ENCODE assay signal across 8 cellular contexts in genomic region chr1:221712198-221712684, GRCh38. TPM values are rescaled to one million over a fixed set of nuclear protein-coding genes. Genes with fewer than 3 reads are reported as not detected.
DNase-seq lines count a peak whose midpoint lies in the region; ATAC-seq, FAIRE-seq and TF ChIP-seq lines count a peak whose summit lies in the region.

No MANE protein-coding gene starts in this region.

- peak; percentile 72 to 84; a peak in 3 of 4 replicates for TF ChIP-seq EP300 in GM12878 (IDR thresholded peaks at IDR 0.05; ENCODE audit: borderline replicate concordance in 1 of 2, control insufficient read depth in 1 of 2, low read depth in 2 of 2, low read length in 2 of 2)

- no peaks in the 10 kb centered on the region for H4K20me1 ChIP-seq in GM12878 (ENCODE audit: control insufficient read depth, insufficient read depth)

- H3K4me1 ChIP-seq in HEK293 (ENCODE audit: control insufficient read depth, insufficient read depth, low read length) (peaks cover 14% of the 10 kb centered on the region), GM12878 (ENCODE audit: control insufficient read depth, insufficient read depth, low read length) (peaks cover 56% of the 10 kb centered on the region)

- intact Hi-C loops in GM12878 (cut with micrococcal nuclease; ENCODE audit: unreplicated experiment): loop anchor here (2.0 kb wide), 1 partner anchor 31 kb away; the partner anchor contains the start of gene DUSP10

- peak; percentile 75 for FAIRE-seq in GM12878 (lab: Jason Lieb, UNC)

- in situ Hi-C loops in GM12878 (cut with MboI): no loop called here

- TF ChIP-seq RAD21 in GM12878 (IDR thresholded peaks at IDR 0.05; ENCODE audit: insufficient read depth, low read depth, low read length): no peak

- H3K27ac ChIP-seq in HEK293 (ENCODE audit: extremely low read depth, low read depth, low read length): no peak overlapping the region
- peak overlapping the region; percentile 58 for H3K27ac ChIP-seq in GM12878 (ENCODE audit: control insufficient read depth, insufficient read depth)

- ATAC-seq in GM18502 (IDR thresholded peaks at IDR 0.05; ENCODE audit: poor library complexity, unreplicated experiment) (peak; percentile 55), GM12878 (peak; percentile 61), omental fat pad (ENCODE audit: low FRiP score) (peak; percentile 64)

- TF ChIP-seq POLR2A in NB4 (IDR thresholded peaks at IDR 0.05; ENCODE audit: extremely low read depth, insufficient read length) (no peak), GM12878 (IDR thresholded peaks at IDR 0.05; ENCODE audit: low read depth, low read length) (no peak)

- 0% methylated on average over 1 of the region's 1 CpG for WGBS in GM12878 (ENCODE audit: insufficient coverage, insufficient replicate concordance, low lambda C conversion rate, missing lambda C conversion rate)

- CTCF ChIA-PET in HEK293 (lab: Yijun Ruan, JAX) (no interaction called here), GM12878 (lab: Yijun Ruan, JAX) (interaction anchor here (1.2 to 4.6 kb wide), 9 partner anchors 8 to 280 kb away, joined by 3 to 29 read pairs (median 8); partner anchors contain the start of gene DUSP10)

- DNase-seq in NB4 (ENCODE audit: low read depth): peak; percentile 80
- no peak for DNase-seq in GM12878 (ENCODE audit: low read depth, low spot score)
- no peak for DNase-seq in omental fat pad (ENCODE audit: low spot score)
- no peak for DNase-seq in DMS153 treated with DMSO at 0.1 percent for 48 hours (lab: John Stamatoyannopoulos, UW; ENCODE audit: unreplicated experiment)
- no peak for DNase-seq in NCI-H510A (lab: John Stamatoyannopoulos, UW)
- DNase-seq in 8988T: no peak

- H3K79me2 ChIP-seq in GM12878 (ENCODE audit: control insufficient read depth, insufficient read depth, low read length): peaks cover 94% of the 10 kb centered on the region

- H3K4me2 ChIP-seq in GM12878 (ENCODE audit: control insufficient read depth, insufficient read depth): peak overlapping the region; percentile 56

- RAD21 ChIA-PET in GM12878 (lab: Charles Lee; ENCODE audit: unreplicated experiment): interaction anchor here (0.7 to 10.7 kb wide), 12 partner anchors 10 to 169 kb away, joined by 3 to 235 read pairs (median 12); partner anchors contain the start of gene DUSP10

- POLR2A ChIA-PET in HEK293 (lab: Yijun Ruan, JAX) (interaction anchor here (1.3 kb wide), 1 partner anchor 30 kb away, joined by 3 read pairs; no protein-coding TSS in a partner anchor), GM12878 (lab: Charles Lee) (interaction anchor here (1.2 to 10.0 kb wide), 4 partner anchors 17 to 62 kb away, joined by 3 to 194 read pairs (median 32); partner anchors contain the start of gene DUSP10)

- H3K9me3 ChIP-seq in HEK293 (ENCODE audit: control insufficient read depth, insufficient read depth, low read depth, low read length) (no peaks in the 10 kb centered on the region), GM12878 (replicated peaks; ENCODE audit: control insufficient read depth, insufficient read depth, low read length) (no peaks in the 10 kb centered on the region)

- no peaks in the 10 kb centered on the region for H3K36me3 ChIP-seq in HEK293 (ENCODE audit: control insufficient read depth in 2 of 2, insufficient read depth in 1 of 2, low read length in 2 of 2)
- H3K36me3 ChIP-seq in GM12878 (ENCODE audit: control insufficient read depth in 2 of 2, insufficient read depth in 2 of 2, low read length in 1 of 2): peaks cover 7 to 11% of the 10 kb centered on the region in 2 experiments; a peak in 3 of 4 replicates

- no peak overlapping the region for H3K9ac ChIP-seq in GM12878 (ENCODE audit: control insufficient read depth, insufficient read depth, low read length)

- no peak overlapping the region for H3K4me3 ChIP-seq in HEK293 (ENCODE audit: low read depth, low read length)
- H3K4me3 ChIP-seq in NB4 (ENCODE audit: low read depth, low read length): no peak overlapping the region
- no peak overlapping the region for H3K4me3 ChIP-seq in GM12878

- H3K27me3 ChIP-seq in GM12878 (replicated peaks in 1 of 2; ENCODE audit: control insufficient read depth in 2 of 2, insufficient read depth in 2 of 2, low read length in 1 of 2): no peaks in the 10 kb centered on the region

- H2AFZ ChIP-seq in GM12878 (ENCODE audit: control insufficient read depth, low read depth, low read length): no peak overlapping the region; the same call in 1 of the 2 replicates

- SMC1A ChIA-PET in GM12878 (lab: Charles Lee; ENCODE audit: uncharacterized antibody, unreplicated experiment): interaction anchor here (0.8 to 11.4 kb wide), 9 partner anchors 12 to 67 kb away, joined by 3 to 292 read pairs (median 9); partner anchors contain the start of gene DUSP10

- BruUV-seq in GM12878 (replicated peaks; lab: Mats Ljungman, UMichigan): no TSS peak

- TF ChIP-seq CTCF in HEK293 (tag by site-specific recombination; IDR thresholded peaks at IDR 0.05): no peak
- TF ChIP-seq CTCF in NB4 (IDR thresholded peaks at IDR 0.05; ENCODE audit: low read depth, low read length): no peak
- no peak for TF ChIP-seq CTCF in GM12878 (IDR thresholded peaks at IDR 0.05 in 2 of 3, conservative IDR thresholded peaks at IDR 0.05 in 1 of 3; ENCODE audit: control insufficient read depth in 2 of 3, extremely low read depth in 1 of 3, insufficient read depth in 1 of 3, low read depth in 3 of 3, low read length in 3 of 3)
- no peak for TF ChIP-seq CTCF in omental fat pad (IDR thresholded peaks at IDR 0.05)

TF ChIP-seq in HEK293, 187 proteins besides CTCF, POLR2A, EP300 and RAD21 (continues in another document):
- TF ChIP-seq ZNF426 (tag by site-specific recombination; IDR thresholded peaks at IDR 0.05): no peak
- no peak for TF ChIP-seq ZNF311 (tag by site-specific recombination; IDR thresholded peaks at IDR 0.05; ENCODE audit: borderline replicate concordance)
- no peak for TF ChIP-seq MEIS1 (CRISPR knock-in tag; IDR thresholded peaks at IDR 0.05; ENCODE audit: borderline replicate concordance)
- TF ChIP-seq ZNF549 (tag by site-specific recombination; IDR thresholded peaks at IDR 0.05): no peak
- TF ChIP-seq ZNF629 (tag by site-specific recombination; IDR thresholded peaks at IDR 0.05): peak; percentile 50; the same call in 1 of the 2 replicates
- TF ChIP-seq ZNF362 (tag by site-specific recombination; IDR thresholded peaks at IDR 0.05): no peak
- no peak for TF ChIP-seq ZNF747 (tag by site-specific recombination; IDR thresholded peaks at IDR 0.05)
- no peak for TF ChIP-seq ZNF132 (tag by site-specific recombination; IDR thresholded peaks at IDR 0.05; ENCODE audit: borderline replicate concordance)
- TF ChIP-seq WT1 (tag by site-specific recombination; IDR thresholded peaks at IDR 0.05): 0 out of 2 replicates have a peak, but pooled peaks have one; percentile 24

TF ChIP-seq in GM12878, 131 proteins besides CTCF, POLR2A, EP300 and RAD21 (continues in another document):
- no peak for TF ChIP-seq ASH2L (IDR thresholded peaks at IDR 0.05; ENCODE audit: borderline replicate concordance, low read depth)
- no peak for TF ChIP-seq YBX1 (IDR thresholded peaks at IDR 0.05)
- no peak for TF ChIP-seq NR2C2 (IDR thresholded peaks at IDR 0.05; ENCODE audit: borderline replicate concordance, control insufficient read depth, insufficient read length, low read depth)
- TF ChIP-seq ZBED1 (IDR thresholded peaks at IDR 0.05; ENCODE audit: borderline replicate concordance): peak; percentile 61; the same call in 1 of the 2 replicates
- TF ChIP-seq RELB (IDR thresholded peaks at IDR 0.05; ENCODE audit: low read depth): peak; percentile 42; the same call in 1 of the 2 replicates
- no peak for TF ChIP-seq EGR1 (IDR thresholded peaks at IDR 0.05; ENCODE audit: borderline replicate concordance in 1 of 2, low read depth in 2 of 2, low read length in 2 of 2)
- no peak for TF ChIP-seq ZNF622 (IDR thresholded peaks at IDR 0.05)
- TF ChIP-seq ZNF217 (IDR thresholded peaks at IDR 0.05): peak; percentile 58; the same call in 1 of the 2 replicates
- TF ChIP-seq SIX5 (IDR thresholded peaks at IDR 0.05; ENCODE audit: low read depth, low read length, severe bottlenecking): no peak
- no peak for TF ChIP-seq STAT1 (conservative IDR thresholded peaks at IDR 0.05)
- no peak for TF ChIP-seq BRCA1 (IDR thresholded peaks at IDR 0.05; ENCODE audit: low read depth, low read length)
- TF ChIP-seq SREBF1 (IDR thresholded peaks at IDR 0.05; ENCODE audit: low read length): no peak

RNA-seq across cellular contexts. Expression of gene DUSP10, which starts 29.6 kb away (rescaled TPM):
- 55.2 and 55.7 TPM in 2 replicates for total RNA-seq in GM12878 (2013; cell fraction: nucleolus; rRNA removed)
- 37.7 and 38.4 TPM in 2 replicates for total RNA-seq in GM12878 (2014; rRNA removed)
- 33.3 and 34.9 TPM in 2 replicates for total RNA-seq in GM12878 (2014; rRNA removed; fragmentation: Illumina TruSeq; extraction: Trizol)
- 27.6 and 27.7 TPM in 2 replicates for total RNA-seq in GM12878 (2021)
- 12.1 TPM for polyA plus RNA-seq in GM12878 (2011; ENCODE audit: low read depth)
- 32.3 and 36.7 TPM in 2 replicates for polyA plus RNA-seq in GM12878 (2011; rRNA removed)
- 54.2 and 57.2 TPM in 2 replicates for polyA plus RNA-seq in GM12878 (2011; cell fraction: cytosol; rRNA removed)
- polyA plus RNA-seq in GM12878 (2011; cell fraction: nucleus; rRNA removed): 39.7 and 50.3 TPM in 2 replicates
- polyA plus RNA-seq in GM12878 (2012): 17.1 and 20.4 TPM in 2 replicates
- 26.9 and 27.4 TPM in 2 replicates for polyA plus RNA-seq in GM12878 (2014; fragmentation: Illumina TruSeq; extraction: Trizol)
- 10 to 100 TPM; 20.3 to 32.1 TPM for polyA plus RNA-seq in GM12878 (2014; fragmentation: Nextera tagmentation; extraction: Ambion mirVana)
- polyA plus RNA-seq in GM12878 (2014; rRNA removed): 22.9 and 27.3 TPM in 2 replicates
- 10 to 100 TPM; 27.7 to 28.0 TPM for polyA plus RNA-seq in GM12878 (2016; fragmentation: Nextera tagmentation; extraction: Ambion mirVana)
- 84.4 and 93.6 TPM in 2 replicates for polyA minus RNA-seq in GM12878 (2011; rRNA and poly(A)+ RNA removed)
- 18.3 and 20.3 TPM in 2 replicates for polyA minus RNA-seq in GM12878 (2011; cell fraction: cytosol; rRNA and poly(A)+ RNA removed)
- polyA minus RNA-seq in GM12878 (2011; cell fraction: nucleus; rRNA and poly(A)+ RNA removed): 60.7 and 101 TPM in 2 replicates
- total RNA-seq in omental fat pad: 10 to 100 TPM in 2 of 4 donors, 1 to 10 TPM in 2; 3.1 to 13.0 (median 10.2) TPM
